Comparison of ENCODE assay signal across 11 cellular contexts in genomic region chr4:44583393-44583792, GRCh38.
DNase-seq lines count a peak whose midpoint lies in the region; ATAC-seq and TF ChIP-seq lines count a peak whose summit lies in the region.
"Had no signal": no experiment of that assay in that cellular context is flagged by ENCODE, and none has a peak within 500 bp of the region (broad histone marks: within the 10 kb centered on the region; RNA-seq: fewer than 3 reads in every experiment).

No MANE protein-coding gene starts in this region.

- H3K36me3 ChIP-seq in MG63: no peaks in the 10 kb centered on the region

- intact Hi-C loops in activated CD4-positive, alpha-beta T cell treated with anti-CD3 and anti-CD28 coated beads for 36 hours (cut with DNase I, micrococcal nuclease): no loop called here

- no peaks in the 10 kb centered on the region for H3K27me3 ChIP-seq in MG63

- peaks cover 11% of the 10 kb centered on the region for H3K9me3 Mint-ChIP-seq in activated CD4-positive, alpha-beta T cell treated with anti-CD3 and anti-CD28 coated beads for 36 hours (ENCODE audit: low read depth)
- no peaks in the 10 kb centered on the region for H3K9me3 Mint-ChIP-seq in type B pancreatic cell
- peaks cover 10% of the 10 kb centered on the region for H3K9me3 Mint-ChIP-seq in chondrocyte (ENCODE audit: low read depth)

- H3K27me3 Mint-ChIP-seq in activated CD4-positive, alpha-beta T cell treated with anti-CD3 and anti-CD28 coated beads for 36 hours: peaks cover 10% of the 10 kb centered on the region
- H3K27me3 Mint-ChIP-seq in type B pancreatic cell (no peaks in the 10 kb centered on the region), chondrocyte (ENCODE audit: low read depth) (peaks cover 7% of the 10 kb centered on the region)

- no peaks in the 10 kb centered on the region for H3K36me3 Mint-ChIP-seq in activated CD4-positive, alpha-beta T cell treated with anti-CD3 and anti-CD28 coated beads for 36 hours (ENCODE audit: low read depth)
- H3K36me3 Mint-ChIP-seq in type B pancreatic cell: no peaks in the 10 kb centered on the region
- H3K36me3 Mint-ChIP-seq in chondrocyte (ENCODE audit: low read depth): no peaks in the 10 kb centered on the region
- H3K36me3 Mint-ChIP-seq: mesothelial cell of epicardium had no signal

- H3K27ac Mint-ChIP-seq in activated CD4-positive, alpha-beta T cell treated with anti-CD3 and anti-CD28 coated beads for 36 hours: no peak overlapping the region
- H3K27ac Mint-ChIP-seq in type B pancreatic cell: no peak overlapping the region
- no peak overlapping the region for H3K27ac Mint-ChIP-seq in chondrocyte (ENCODE audit: unreplicated experiment)
- H3K27ac Mint-ChIP-seq: activated naive CD4-positive, alpha-beta T cell treated with anti-CD3 and anti-CD28 coated beads for 36 hours; mesothelial cell of epicardium had no signal

- TF ChIP-seq EP300 in Ishikawa (IDR thresholded peaks at IDR 0.05; ENCODE audit: borderline replicate concordance): no peak

- no peaks in the 10 kb centered on the region for H3K9me3 ChIP-seq in MG63

- POLR2A ChIA-PET in activated CD4-positive, alpha-beta T cell treated with anti-CD3 and anti-CD28 coated beads for 36 hours (lab: Charles Lee): no interaction called here

- DNase-seq in activated CD4-positive, alpha-beta T cell treated with anti-CD3 and anti-CD28 coated beads for 36 hours: peak; percentile 4
- no peak for DNase-seq in activated CD4-positive, alpha-beta T cell treated with anti-CD3 and anti-CD28 coated beads, Interleukin-2, amount 50 U/mL, for 48 hours
- DNase-seq in type B pancreatic cell (ENCODE audit: extremely low spot score, unreplicated experiment): no peak
- DNase-seq in chondrocyte (ENCODE audit: low spot score): no peak
- no peak for DNase-seq in MG63
- DNase-seq: activated CD4-positive, alpha-beta T cell treated with anti-CD3 and anti-CD28 coated beads for 4 hours; activated naive CD4-positive, alpha-beta T cell treated with anti-CD3 and anti-CD28 coated beads for 36 hours had no signal

- ATAC-seq in activated CD4-positive, alpha-beta T cell treated with anti-CD3 and anti-CD28 coated beads for 36 hours: no peak
- ATAC-seq in GM18858 (IDR thresholded peaks at IDR 0.05; ENCODE audit: unreplicated experiment): no peak

- H3K27ac ChIP-seq in VCaP: no peak overlapping the region

- H3K4me1 Mint-ChIP-seq in activated CD4-positive, alpha-beta T cell treated with anti-CD3 and anti-CD28 coated beads for 36 hours: no peaks in the 10 kb centered on the region
- H3K4me1 Mint-ChIP-seq in type B pancreatic cell (ENCODE audit: unreplicated experiment): no peaks in the 10 kb centered on the region
- no peaks in the 10 kb centered on the region for H3K4me1 Mint-ChIP-seq in chondrocyte (ENCODE audit: low read depth)
- H3K4me1 Mint-ChIP-seq: mesothelial cell of epicardium had no signal

- H3K4me3 ChIP-seq in MG63: no peak overlapping the region

- H3K4me3 Mint-ChIP-seq in activated CD4-positive, alpha-beta T cell treated with anti-CD3 and anti-CD28 coated beads for 36 hours: no peak overlapping the region
- H3K4me3 Mint-ChIP-seq in type B pancreatic cell: no peak overlapping the region
- no peak overlapping the region for H3K4me3 Mint-ChIP-seq in chondrocyte (ENCODE audit: unreplicated experiment)
- H3K4me3 Mint-ChIP-seq: activated naive CD4-positive, alpha-beta T cell treated with anti-CD3 and anti-CD28 coated beads for 36 hours; mesothelial cell of epicardium had no signal

- peak; percentile 27; the same call in 1 of the 2 replicates for TF ChIP-seq RAD21 in Ishikawa (IDR thresholded peaks at IDR 0.05; ENCODE audit: low read depth)

- CTCF ChIA-PET in activated CD4-positive, alpha-beta T cell treated with anti-CD3 and anti-CD28 coated beads for 36 hours (lab: Charles Lee): interaction anchor here (0.9 kb wide), 1 partner anchor 1452 kb away, joined by 3 read pairs; no protein-coding TSS in a partner anchor

- peak; percentile 30 for TF ChIP-seq CTCF in VCaP (conservative IDR thresholded peaks at IDR 0.05)
- TF ChIP-seq CTCF in type B pancreatic cell (conservative IDR thresholded peaks at IDR 0.05): peak; percentile 36
- no peak for TF ChIP-seq CTCF in chondrocyte (IDR thresholded peaks at IDR 0.05)

TF ChIP-seq in Ishikawa, 13 proteins besides CTCF, POLR2A, EP300 and RAD21:
- no peak for TF ChIP-seq TEAD4 (IDR thresholded peaks at IDR 0.05)
- TF ChIP-seq CREB1 (IDR thresholded peaks at IDR 0.05; ENCODE audit: low read depth): no peak
- no peak for TF ChIP-seq NFIC (IDR thresholded peaks at IDR 0.05)
- no peak for TF ChIP-seq MAX (IDR thresholded peaks at IDR 0.05)
- no peak for TF ChIP-seq ZBTB7A (IDR thresholded peaks at IDR 0.05; ENCODE audit: low read depth)
